In genomic region chr11:131370901-131371790, GRCh38 we compare ENCODE assay signal across 14 cellular contexts. TPM values are rescaled to one million over a fixed set of nuclear protein-coding genes. Genes with fewer than 3 reads are reported as not detected.
DNase-seq lines count a peak whose midpoint lies in the region; ATAC-seq and TF ChIP-seq lines count a peak whose summit lies in the region.
"Had no signal": no experiment of that assay in that cellular context is flagged by ENCODE, and none has a peak within 500 bp of the region (broad histone marks: within the 10 kb centered on the region; RNA-seq: fewer than 3 reads in every experiment).

No MANE protein-coding gene starts in this region.

- H3K4me3 ChIP-seq in BLaER1 (no peak overlapping the region), endodermal cell (ENCODE audit: low read length) (peak overlapping the region; percentile 3)
- H3K4me3 ChIP-seq: SJSA1 had no signal

- H3K9ac ChIP-seq in BLaER1: no peak overlapping the region
- no peak overlapping the region for H3K9ac ChIP-seq in endodermal cell (ENCODE audit: extremely low read depth, low read length, poor library complexity, severe bottlenecking)

- H3K27me3 Mint-ChIP-seq in endodermal cell (ENCODE audit: insufficient read depth): no peaks in the 10 kb centered on the region
- no peaks in the 10 kb centered on the region for H3K27me3 Mint-ChIP-seq in T-helper 17 cell

- H3K36me3 ChIP-seq in BLaER1 (no peaks in the 10 kb centered on the region), endodermal cell (ENCODE audit: control insufficient read depth, insufficient read depth, low read length) (no peaks in the 10 kb centered on the region)
- H3K36me3 ChIP-seq: SJSA1 had no signal

- H3K4me1 ChIP-seq in BLaER1 (peaks cover 16% of the 10 kb centered on the region), endodermal cell (ENCODE audit: control insufficient read depth, insufficient read depth, low read length) (peaks cover 14% of the 10 kb centered on the region)
- H3K4me1 ChIP-seq: SJSA1 had no signal

- peaks cover 30% of the 10 kb centered on the region for H3K4me1 Mint-ChIP-seq in endodermal cell
- H3K4me1 Mint-ChIP-seq in T-helper 17 cell: no peaks in the 10 kb centered on the region

- no peak overlapping the region for H3K27ac ChIP-seq in BLaER1
- H3K27ac ChIP-seq in endodermal cell (ENCODE audit: low read depth, low read length): no peak overlapping the region
- H3K27ac ChIP-seq: SJSA1 had no signal

- TF ChIP-seq CTCF in endodermal cell (conservative IDR thresholded peaks at IDR 0.05): no peak

- H3K36me3 Mint-ChIP-seq in endodermal cell (ENCODE audit: low read depth): no peaks in the 10 kb centered on the region
- H3K36me3 Mint-ChIP-seq in T-helper 17 cell (ENCODE audit: low read depth): no peaks in the 10 kb centered on the region
- H3K36me3 Mint-ChIP-seq: activated naive CD8-positive, alpha-beta T cell; natural killer cell treated with Interleukin-12 subunit alpha and Interleukin-12 subunit beta and Interleukin-15 and Interleukin-18, amount 100 ng/mL, for 72 hours had no signal

- WGBS in endodermal cell (ENCODE audit: insufficient coverage in 1 of 2, insufficient read length in 1 of 2), 2 experiments: 41 to 44% methylated on average over 23 to 26 of the region's 26 CpGs

- peak overlapping the region; percentile 67 for H3K4me2 ChIP-seq in BLaER1

- H3K9me3 ChIP-seq in BLaER1 (no peaks in the 10 kb centered on the region), endodermal cell (ENCODE audit: control insufficient read depth, low read length) (no peaks in the 10 kb centered on the region), T-helper 17 cell (ENCODE audit: control insufficient read depth, low read length, poor library complexity, severe bottlenecking) (no peaks in the 10 kb centered on the region)
- H3K9me3 ChIP-seq: SJSA1 had no signal

- H3K9me3 Mint-ChIP-seq in endodermal cell: no peaks in the 10 kb centered on the region

- no peak for ATAC-seq in T-helper 17 cell

- peaks cover 70% of the 10 kb centered on the region for H3K27me3 ChIP-seq in BLaER1
- H3K27me3 ChIP-seq in endodermal cell (ENCODE audit: control insufficient read depth, insufficient read depth, low read length, poor library complexity, severe bottlenecking): peaks cover 21% of the 10 kb centered on the region
- H3K27me3 ChIP-seq: SJSA1 had no signal

- H3K27ac Mint-ChIP-seq in endodermal cell: no peak overlapping the region
- no peak overlapping the region for H3K27ac Mint-ChIP-seq in T-helper 17 cell
- H3K27ac Mint-ChIP-seq: activated naive CD8-positive, alpha-beta T cell; natural killer cell treated with Interleukin-12 subunit alpha and Interleukin-12 subunit beta and Interleukin-15 and Interleukin-18, amount 100 ng/mL, for 72 hours had no signal

- H4K20me1 ChIP-seq in BLaER1: no peaks in the 10 kb centered on the region; the same call in 1 of the 2 replicates

- peak; percentile 6 for DNase-seq in NCI-H2227 (lab: John Stamatoyannopoulos, UW; ENCODE audit: unreplicated experiment)
- DNase-seq in endodermal cell: no peak
- peak; percentile 63 for DNase-seq in pons (ENCODE audit: low spot score)
- no peak for DNase-seq in NOMO-1 (lab: John Stamatoyannopoulos, UW; ENCODE audit: unreplicated experiment in 2 of 2)
- no peak for DNase-seq in stimulated activated CD4-positive, alpha-beta T cell treated with anti-CD3 and anti-CD28 coated beads, Interleukin-2, amount 100 ng/mL, for 24 hours
- no peak for DNase-seq in NCI-H1436 (lab: John Stamatoyannopoulos, UW)
- DNase-seq in T-helper 17 cell: no peak
- DNase-seq: GOT3, kidney glomerular epithelial cell, NCI-H446 treated with DMSO at 0.1 percent for 48 hours had no signal

- no peak overlapping the region for H3K4me3 Mint-ChIP-seq in endodermal cell
- no peak overlapping the region for H3K4me3 Mint-ChIP-seq in T-helper 17 cell
- H3K4me3 Mint-ChIP-seq: activated naive CD8-positive, alpha-beta T cell; natural killer cell treated with Interleukin-12 subunit alpha and Interleukin-12 subunit beta and Interleukin-15 and Interleukin-18, amount 100 ng/mL, for 72 hours had no signal

RNA-seq across cellular contexts. Expression of gene NTM, which starts 0.7 kb away (rescaled TPM):
- total RNA-seq in endodermal cell (1 to 10 TPM; 1.7 to 3.6 TPM), T-helper 17 cell (not detected)
- 14.5 TPM for polyA plus RNA-seq in endodermal cell (2013, experiment 1 of 2)
- polyA plus RNA-seq in endodermal cell (2013, experiment 2 of 2): 20.8 TPM
- total RNA-seq: natural killer cell treated with Interleukin-12 subunit alpha and Interleukin-12 subunit beta and Interleukin-15 and Interleukin-18, amount 100 ng/mL, for 72 hours had no signal

Comparison
In these comparisons a context has a peak if more than half of its experiments do, and no peak if none do; other contexts are left out.
1. DNase-seq: peak in NCI-H2227 (single experiment) and pons (single experiment); none in endodermal cell (single experiment), NOMO-1 (0 of 2), stimulated activated CD4-positive, alpha-beta T cell treated with anti-CD3 and anti-CD28 coated beads, Interleukin-2, amount 100 ng/mL, for 24 hours (0 of 2), NCI-H1436 (single experiment) and T-helper 17 cell (0 of 3).